ENCODE assay signal across 9 cellular contexts in the genomic region with DNA sequence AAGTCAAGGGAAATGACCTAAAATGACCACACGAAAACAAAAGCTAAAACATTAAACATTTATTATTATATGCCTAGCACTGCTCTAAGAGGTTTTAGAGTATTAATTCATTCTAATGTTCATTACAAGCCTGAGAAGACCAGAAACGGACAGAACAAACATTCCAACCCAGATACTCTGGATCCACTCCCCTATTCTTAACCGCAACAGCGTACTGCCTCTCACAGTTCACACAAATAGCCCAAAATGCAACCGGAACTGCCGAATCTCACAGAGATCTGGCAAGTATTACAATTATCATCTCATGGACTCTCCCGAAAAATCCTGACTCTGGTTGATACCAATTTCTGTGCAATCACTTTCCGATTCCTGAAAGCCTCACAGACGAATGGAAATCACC. TPM values are rescaled to one million over a fixed set of nuclear protein-coding genes. Genes with fewer than 3 reads are reported as not detected.
DNase-seq lines count a peak whose midpoint lies in the region; ATAC-seq and TF ChIP-seq lines count a peak whose summit lies in the region.
"Had no signal": no experiment of that assay in that cellular context is flagged by ENCODE, and none has a peak within 500 bp of the region (broad histone marks: within the 10 kb centered on the region; RNA-seq: fewer than 3 reads in every experiment).

No MANE protein-coding gene starts in this region.

- no peak for DNase-seq in heart left ventricle
- DNase-seq in cardiac septum (ENCODE audit: low spot score) = no peak
- no peak for DNase-seq in activated CD4-positive, alpha-beta memory T cell treated with anti-CD3 and anti-CD28 coated beads for 36 hours
- DNase-seq in superior temporal gyrus (ENCODE audit: extremely low spot score) = peak; percentile 11
- no peak for DNase-seq in CD14-positive monocyte (ENCODE audit: low spot score)
- no peak for DNase-seq in NCI-H2029 treated with DMSO at 0.1 percent for 48 hours (lab: John Stamatoyannopoulos, UW)
- DNase-seq: amygdala had no signal

- peak overlapping the region; percentile 99 for H3K4me3 Mint-ChIP-seq in activated CD4-positive, alpha-beta memory T cell treated with anti-CD3 and anti-CD28 coated beads for 36 hours
- no peak overlapping the region for H3K4me3 Mint-ChIP-seq in CD14-positive monocyte

- TF ChIP-seq POLR2A in heart left ventricle (IDR thresholded peaks at IDR 0.05) = no peak

- 71 to 88% (median 85%) methylated on average over 9 of the region's 9 CpGs for WGBS in heart left ventricle, 4 donors

- H3K9me3 ChIP-seq in heart left ventricle (peaks cover 0 to 52% (median 9%) of the 10 kb centered on the region in 12 donors), iPS-15b (ENCODE audit: control insufficient read depth, insufficient read depth, low read length) (no peaks in the 10 kb centered on the region)

- H3K9ac ChIP-seq in iPS-15b (ENCODE audit: low read depth, low read length) = no peak overlapping the region

- no peak for ATAC-seq in heart left ventricle
- no peak for ATAC-seq in GM21528 (IDR thresholded peaks at IDR 0.05; ENCODE audit: low FRiP score, unreplicated experiment)

- H3K4me1 Mint-ChIP-seq in activated CD4-positive, alpha-beta memory T cell treated with anti-CD3 and anti-CD28 coated beads for 36 hours (ENCODE audit: low read depth) = peaks cover 38% of the 10 kb centered on the region
- H3K4me1 Mint-ChIP-seq in CD14-positive monocyte = peaks cover 33% of the 10 kb centered on the region

- H3K4me1 ChIP-seq in heart left ventricle (peaks cover 0 to 28% (median 8%) of the 10 kb centered on the region in 12 donors), iPS-15b (ENCODE audit: control insufficient read depth, insufficient read depth, low read length) (no peaks in the 10 kb centered on the region)

- H3K36me3 ChIP-seq in heart left ventricle = peaks cover 0 to 6% (median 0%) of the 10 kb centered on the region in 9 donors
- no peaks in the 10 kb centered on the region for H3K36me3 ChIP-seq in iPS-15b (ENCODE audit: control insufficient read depth, insufficient read depth, low read length)

- intact Hi-C loops in heart left ventricle (cut with DNase I) (loop anchor here in 3 of 10 donors (5.0 to 10.0 kb wide), 2 partner anchors 50 to 57 kb away; partner anchors contain the start of gene ZNF546 (in 1 of the 3)), cardiac septum (cut with DNase I) (no loop called here), CD14-positive monocyte (cut with micrococcal nuclease) (no loop called here)
- intact Hi-C loops in activated CD4-positive, alpha-beta memory T cell treated with anti-CD3 and anti-CD28 coated beads for 36 hours (cut with micrococcal nuclease) = no loop called here

- H3K27me3 ChIP-seq in heart left ventricle (no peaks in the 10 kb centered on the region), iPS-15b (ENCODE audit: control insufficient read depth, insufficient read depth, low read length) (no peaks in the 10 kb centered on the region)

- H3K27ac ChIP-seq in heart left ventricle = no peak overlapping the region

- no peak overlapping the region for H3K27ac Mint-ChIP-seq in activated CD4-positive, alpha-beta memory T cell treated with anti-CD3 and anti-CD28 coated beads for 36 hours
- no peak overlapping the region for H3K27ac Mint-ChIP-seq in CD14-positive monocyte

- H3K36me3 Mint-ChIP-seq in activated CD4-positive, alpha-beta memory T cell treated with anti-CD3 and anti-CD28 coated beads for 36 hours = peaks cover 28% of the 10 kb centered on the region
- peaks cover 12 to 20% of the 10 kb centered on the region in 2 donors for H3K36me3 Mint-ChIP-seq in CD14-positive monocyte

- TF ChIP-seq CTCF in heart left ventricle (IDR thresholded peaks at IDR 0.05) (no peak), CD14-positive monocyte (IDR thresholded peaks at IDR 0.05) (no peak)

- CTCF ChIA-PET in activated CD4-positive, alpha-beta memory T cell treated with anti-CD3 and anti-CD28 coated beads for 36 hours (lab: Charles Lee) = no interaction called here

- H3K27me3 Mint-ChIP-seq in activated CD4-positive, alpha-beta memory T cell treated with anti-CD3 and anti-CD28 coated beads for 36 hours = peaks cover 1% of the 10 kb centered on the region
- peaks cover 3 to 14% (median 5%) of the 10 kb centered on the region in 3 donors for H3K27me3 Mint-ChIP-seq in CD14-positive monocyte (ENCODE audit: low read depth in 3 of 3)

- POLR2A ChIA-PET in activated CD4-positive, alpha-beta memory T cell treated with anti-CD3 and anti-CD28 coated beads for 36 hours (lab: Charles Lee) = interaction anchor here (1.0 to 2.7 kb wide), 2 partner anchors 84 to 209 kb away, joined by 3 to 13 read pairs; partner anchors contain the start of genes FBL and PSMC4

- H3K4me3 ChIP-seq in heart left ventricle (peak overlapping the region in 11 of 12 donors; percentile 63 to 91 (median 76)), iPS-15b (ENCODE audit: low read depth, low read length) (peak overlapping the region; percentile 100)

- peaks cover 13% of the 10 kb centered on the region for H3K9me3 Mint-ChIP-seq in activated CD4-positive, alpha-beta memory T cell treated with anti-CD3 and anti-CD28 coated beads for 36 hours
- peaks cover 15 to 29% (median 21%) of the 10 kb centered on the region in 7 donors for H3K9me3 Mint-ChIP-seq in CD14-positive monocyte

RNA-seq across cellular contexts. Expression of gene ZNF780B, which starts 1.4 kb away (rescaled TPM):
- total RNA-seq in heart left ventricle (10 to 100 TPM in 7 of 9 donors, 1 to 10 TPM in 2; 6.4 to 35.2 (median 19.7) TPM), cardiac septum (23.9 TPM)
- polyA plus RNA-seq in heart left ventricle (10 to 100 TPM in 1 of 2 donors, 1 to 10 TPM in 1; 4.7 to 11.0 TPM), CD14-positive monocyte (1 to 10 TPM; 2.0 to 3.1 TPM)
- 10 to 100 TPM; 11.8 to 13.9 TPM for total RNA-seq in activated CD4-positive, alpha-beta memory T cell treated with anti-CD3 and anti-CD28 coated beads for 36 hours

RNA-seq across cellular contexts. Expression of gene ZNF780A, which starts 36.1 kb away (rescaled TPM):
- 10 to 100 TPM in 5 of 9 donors, 1 to 10 TPM in 4; 3.9 to 17.5 (median 11.0) TPM for total RNA-seq in heart left ventricle
- polyA plus RNA-seq in heart left ventricle = 10 to 100 TPM; 10.3 to 17.0 TPM
- 11.2 TPM for total RNA-seq in cardiac septum
- 10 to 100 TPM; 17.2 to 17.3 TPM for total RNA-seq in activated CD4-positive, alpha-beta memory T cell treated with anti-CD3 and anti-CD28 coated beads for 36 hours
- polyA plus RNA-seq in CD14-positive monocyte = 10 to 100 TPM in 1 of 2 donors, 1 to 10 TPM in 1; 9.8 to 14.1 TPM

RNA-seq across cellular contexts. Expression of gene ZNF546, which starts 57.8 kb away (rescaled TPM):
- 10 to 100 TPM in 3 of 9 donors, 1 to 10 TPM in 6; 4.2 to 14.4 (median 9.2) TPM for total RNA-seq in heart left ventricle
- 1 to 10 TPM; 1.4 to 4.5 TPM for polyA plus RNA-seq in heart left ventricle
- 10.1 TPM for total RNA-seq in cardiac septum
- 1 to 10 TPM; 4.2 to 5.5 TPM for total RNA-seq in activated CD4-positive, alpha-beta memory T cell treated with anti-CD3 and anti-CD28 coated beads for 36 hours
- 1 to 10 TPM; 1.3 to 1.4 TPM for polyA plus RNA-seq in CD14-positive monocyte
